8 cellular contexts compared by ENCODE assay signal in genomic region chr2:230866704-230867561, GRCh38. TPM values are rescaled to one million over a fixed set of nuclear protein-coding genes. Genes with fewer than 3 reads are reported as not detected.
DNase-seq lines count a peak whose midpoint lies in the region; ATAC-seq and TF ChIP-seq lines count a peak whose summit lies in the region.

No MANE protein-coding gene starts in this region.

- ATAC-seq in GM18870 (IDR thresholded peaks at IDR 0.05; ENCODE audit: unreplicated experiment), result no peak

- peak overlapping the region in 1 of 2 donors; percentile 5 for H3K27ac ChIP-seq in breast epithelium

- no peaks in the 10 kb centered on the region for H3K36me3 ChIP-seq in breast epithelium

- no peak overlapping the region for H3K27ac Mint-ChIP-seq in MCF 10A (ENCODE audit: low read depth, unreplicated experiment)
- no peak overlapping the region for H3K27ac Mint-ChIP-seq in activated naive CD4-positive, alpha-beta T cell treated with anti-CD3 and anti-CD28 coated beads, Interleukin-2, amount 10 ng/mL, durations not matched to agents 7 days and 5 days

- H3K4me1 ChIP-seq in breast epithelium, result peaks cover 0 to 3% of the 10 kb centered on the region in 2 donors

- intact Hi-C loops in MCF 10A (cut with micrococcal nuclease) (no loop called here), breast epithelium (cut with DNase I; ENCODE audit: low total_unique reads) (no loop called here)

- peaks cover 5% of the 10 kb centered on the region for H3K4me1 Mint-ChIP-seq in MCF 10A (ENCODE audit: insufficient read depth, unreplicated experiment)
- peaks cover 37% of the 10 kb centered on the region for H3K4me1 Mint-ChIP-seq in activated naive CD4-positive, alpha-beta T cell treated with anti-CD3 and anti-CD28 coated beads, Interleukin-2, amount 10 ng/mL, durations not matched to agents 7 days and 5 days

- POLR2A ChIA-PET in MCF 10A (lab: Yijun Ruan, JAX), result no interaction called here

- TF ChIP-seq POLR2A in breast epithelium (IDR thresholded peaks at IDR 0.05), result no peak

- no peaks in the 10 kb centered on the region for H3K27me3 ChIP-seq in breast epithelium

- H3K9me3 Mint-ChIP-seq in MCF 10A (ENCODE audit: unreplicated experiment), result no peaks in the 10 kb centered on the region
- H3K9me3 Mint-ChIP-seq in activated naive CD4-positive, alpha-beta T cell treated with anti-CD3 and anti-CD28 coated beads, Interleukin-2, amount 10 ng/mL, durations not matched to agents 7 days and 5 days, result no peaks in the 10 kb centered on the region

- CTCF ChIA-PET in MCF 10A (lab: Yijun Ruan, JAX), result no interaction called here
- CTCF ChIA-PET in activated naive CD4-positive, alpha-beta T cell treated with anti-CD3 and anti-CD28 coated beads, Interleukin-2, amount 10 ng/mL, durations not matched to agents 7 days and 5 days (lab: Charles Lee), result interaction anchor here (1.1 to 1.5 kb wide), 3 partner anchors 9 to 121 kb away, joined by 3 to 5 read pairs (median 4); no protein-coding TSS in a partner anchor

- H3K27me3 Mint-ChIP-seq in MCF 10A (ENCODE audit: insufficient read depth, unreplicated experiment), result peaks cover 16% of the 10 kb centered on the region
- peaks cover 73% of the 10 kb centered on the region for H3K27me3 Mint-ChIP-seq in activated naive CD4-positive, alpha-beta T cell treated with anti-CD3 and anti-CD28 coated beads, Interleukin-2, amount 10 ng/mL, durations not matched to agents 7 days and 5 days

- H3K36me3 Mint-ChIP-seq in MCF 10A (ENCODE audit: insufficient read depth, unreplicated experiment), result peaks cover 5% of the 10 kb centered on the region
- no peaks in the 10 kb centered on the region for H3K36me3 Mint-ChIP-seq in activated naive CD4-positive, alpha-beta T cell treated with anti-CD3 and anti-CD28 coated beads, Interleukin-2, amount 10 ng/mL, durations not matched to agents 7 days and 5 days

- BruUV-seq in MCF 10A (replicated peaks; lab: Mats Ljungman, UMichigan), result no TSS peak

- H3K4me3 ChIP-seq in breast epithelium (peak overlapping the region in 1 of 3 donors; percentile 78), iPS-18c (ENCODE audit: insufficient read depth, low read depth, low read length) (peak overlapping the region; percentile 88)

- TF ChIP-seq CTCF in MCF 10A (IDR thresholded peaks at IDR 0.05; ENCODE audit: unreplicated experiment) (no peak), breast epithelium (IDR thresholded peaks at IDR 0.05) (no peak)

- no peak overlapping the region for H3K4me3 Mint-ChIP-seq in MCF 10A (ENCODE audit: unreplicated experiment)
- H3K4me3 Mint-ChIP-seq in activated naive CD4-positive, alpha-beta T cell treated with anti-CD3 and anti-CD28 coated beads, Interleukin-2, amount 10 ng/mL, durations not matched to agents 7 days and 5 days, result no peak overlapping the region

- H3K9me3 ChIP-seq in breast epithelium (no peaks in the 10 kb centered on the region), iPS-18c (ENCODE audit: control insufficient read depth, insufficient read depth, low read length) (no peaks in the 10 kb centered on the region)

- peak; percentile 62 for DNase-seq in MCF 10A (ENCODE audit: unreplicated experiment)
- no peak for DNase-seq in breast epithelium (ENCODE audit: low spot score in 2 of 2)
- peak; percentile 31 for DNase-seq in OCI-M1 (lab: John Stamatoyannopoulos, UW)
- peak; percentile 42 for DNase-seq in activated naive CD4-positive, alpha-beta T cell treated with anti-CD3 and anti-CD28 coated beads, Interleukin-2, amount 10 ng/mL, durations not matched to agents 7 days and 5 days
- peak; percentile 49 for DNase-seq in stimulated activated CD8-positive, alpha-beta memory T cell treated with anti-CD3 and anti-CD28 coated beads, Interleukin-12 subunit alpha, Interleukin-12 subunit beta, amount 100 ng/mL, for 1 hour (ENCODE audit: low read depth)
- no peak for DNase-seq in cerebellar nuclear complex (lab: John Stamatoyannopoulos, UW)

RNA-seq across cellular contexts. Expression of gene ITM2C, which starts 2.2 kb away (rescaled TPM):
- total RNA-seq in MCF 10A (2022) (20.4 and 21.9 TPM in 2 replicates), breast epithelium (10 to 100 TPM; 24.5 to 46.2 (median 36.3) TPM)

RNA-seq across cellular contexts. Expression of gene GPR55, which starts 58.1 kb away (rescaled TPM):
- not detected in 2 replicates for total RNA-seq in MCF 10A (2022)
- total RNA-seq in breast epithelium, result under 1 TPM in 2 of 3 donors, not detected in 1; 0.16 to 0.44 TPM

Comparison
In these comparisons a context has a peak if more than half of its experiments do, and no peak if none do; other contexts are left out.
1. DNase-seq: peak in MCF 10A (single experiment), OCI-M1 (single experiment), activated naive CD4-positive, alpha-beta T cell treated with anti-CD3 and anti-CD28 coated beads, Interleukin-2, amount 10 ng/mL, durations not matched to agents 7 days and 5 days (single experiment) and stimulated activated CD8-positive, alpha-beta memory T cell treated with anti-CD3 and anti-CD28 coated beads, Interleukin-12 subunit alpha, Interleukin-12 subunit beta, amount 100 ng/mL, for 1 hour (single experiment); none in breast epithelium (0 of 2) and cerebellar nuclear complex (0 of 2).